31 cellular contexts compared by ENCODE assay signal in the genomic region with DNA sequence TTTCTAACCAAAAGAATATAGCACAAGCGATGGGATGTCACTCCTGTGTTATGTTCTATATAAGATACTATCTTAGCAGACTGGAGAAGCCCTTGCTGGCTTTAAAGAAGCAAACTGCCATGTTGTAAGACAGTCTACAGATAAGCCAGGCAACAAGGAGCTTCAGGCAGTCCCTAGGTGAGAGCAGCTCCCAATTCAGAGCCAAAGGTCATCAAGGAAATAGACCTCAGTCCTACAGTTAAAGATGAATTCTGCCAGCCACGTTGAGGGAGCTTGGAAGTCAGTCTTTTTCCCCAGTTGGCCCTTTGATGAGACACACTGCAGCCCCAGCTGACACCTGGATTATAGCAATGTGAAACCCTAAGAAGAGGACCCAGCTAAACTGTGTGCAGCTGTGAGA.
"Had no signal": no experiment of that assay in that cellular context is flagged by ENCODE, and none has a peak within 500 bp of the region (broad histone marks: within the 10 kb centered on the region; RNA-seq: fewer than 3 reads in every experiment).

No MANE protein-coding gene starts in this region.

- H3K4me3 ChIP-seq: neural progenitor cell, ovary, psoas muscle, right lobe of liver, sigmoid colon, smooth muscle cell, spleen, stomach, thoracic aorta, thyroid gland, tibial nerve, upper lobe of left lung, vagina had no signal

- H3K27me3 ChIP-seq: neural progenitor cell, ovary, right lobe of liver, sigmoid colon, spleen, stomach, thyroid gland, tibial nerve, upper lobe of left lung, vagina had no signal

- H3K27me3 Mint-ChIP-seq: naive thymus-derived CD4-positive, alpha-beta T cell; stimulated activated naive B cell treated with anti-CD40 and anti-IgM and Interleukin-4, amounts not matched to agents 10 μg/mL and 1 μg/mL and 100 μg/mL, for 72 hours; stimulated activated naive CD8-positive, alpha-beta T cell treated with anti-CD3 and anti-CD28 coated beads, Interleukin-15, Interleukin-2, amounts not matched to agents 100 ng/mL and 50 ng/mL, for 24 hours had no signal

- H3K27ac Mint-ChIP-seq: natural killer cell; nephron; neural progenitor cell; progenitor cell of endocrine pancreas; stimulated activated effector memory CD8-positive, alpha-beta T cell treated with anti-CD3 and anti-CD28 coated beads, Interleukin-12 subunit alpha, Interleukin-12 subunit beta, amount 100 ng/mL, for 72 hours; stimulated activated naive B cell treated with anti-CD40 and anti-IgM and Interleukin-4, amounts not matched to agents 10 μg/mL and 1 μg/mL and 100 μg/mL, for 72 hours; stimulated activated naive CD8-positive, alpha-beta T cell treated with anti-CD3 and anti-CD28 coated beads, Interleukin-15, Interleukin-2, amounts not matched to agents 100 ng/mL and 50 ng/mL, for 24 hours had no signal

- H3K9me3 Mint-ChIP-seq: natural killer cell; nephron; stimulated activated effector memory CD8-positive, alpha-beta T cell treated with anti-CD3 and anti-CD28 coated beads, Interleukin-12 subunit alpha, Interleukin-12 subunit beta, amount 100 ng/mL, for 72 hours; stimulated activated naive B cell treated with anti-CD40 and anti-IgM and Interleukin-4, amounts not matched to agents 10 μg/mL and 1 μg/mL and 100 μg/mL, for 72 hours; stimulated activated naive CD8-positive, alpha-beta T cell treated with anti-CD3 and anti-CD28 coated beads, Interleukin-15, Interleukin-2, amounts not matched to agents 100 ng/mL and 50 ng/mL, for 24 hours had no signal

- FAIRE-seq: urothelium cell line had no signal

- H3K4me1 ChIP-seq: neural progenitor cell, parathyroid adenoma, psoas muscle, right lobe of liver, sigmoid colon, spleen, tibial nerve, vagina had no signal

- H3K4me1 Mint-ChIP-seq: natural killer cell, nephron, neural progenitor cell had no signal

- H3K9me3 ChIP-seq: ovary, psoas muscle, right lobe of liver, sigmoid colon, spleen, stomach, thoracic aorta, thyroid gland, tibial nerve, upper lobe of left lung, vagina had no signal

- H3K4me3 Mint-ChIP-seq: naive thymus-derived CD4-positive, alpha-beta T cell; natural killer cell; nephron; neural progenitor cell; stimulated activated effector memory CD8-positive, alpha-beta T cell treated with anti-CD3 and anti-CD28 coated beads, Interleukin-12 subunit alpha, Interleukin-12 subunit beta, amount 100 ng/mL, for 72 hours; stimulated activated naive B cell treated with anti-CD40 and anti-IgM and Interleukin-4, amounts not matched to agents 10 μg/mL and 1 μg/mL and 100 μg/mL, for 72 hours; stimulated activated naive CD8-positive, alpha-beta T cell treated with anti-CD3 and anti-CD28 coated beads, Interleukin-15, Interleukin-2, amounts not matched to agents 100 ng/mL and 50 ng/mL, for 24 hours had no signal

- H3K27ac ChIP-seq: neural progenitor cell, ovary, parathyroid adenoma, psoas muscle, right lobe of liver, sigmoid colon, spleen, stomach, thoracic aorta, thyroid gland, tibial nerve, upper lobe of left lung, vagina had no signal

- H3K36me3 Mint-ChIP-seq: naive thymus-derived CD4-positive, alpha-beta T cell; natural killer cell; neural progenitor cell; stimulated activated effector memory CD8-positive, alpha-beta T cell treated with anti-CD3 and anti-CD28 coated beads, Interleukin-12 subunit alpha, Interleukin-12 subunit beta, amount 100 ng/mL, for 72 hours; stimulated activated naive B cell treated with anti-CD40 and anti-IgM and Interleukin-4, amounts not matched to agents 10 μg/mL and 1 μg/mL and 100 μg/mL, for 72 hours had no signal

- H3K36me3 ChIP-seq: neural progenitor cell, ovary, right lobe of liver, sigmoid colon, spleen, stomach, thoracic aorta, thyroid gland, tibial nerve, upper lobe of left lung, vagina had no signal

- DNase-seq: naive thymus-derived CD4-positive, alpha-beta T cell; natural killer cell; occipital lobe; ovary; posterior cingulate gyrus; psoas muscle; right cardiac atrium; right lobe of liver; sigmoid colon; spleen; stimulated activated CD4-positive, alpha-beta T cell treated with anti-CD3 and anti-CD28 coated beads, Interleukin-12 subunit alpha, Interleukin-12 subunit beta, amount 100 ng/mL, for 4 hours; stimulated activated CD4-positive, alpha-beta T cell treated with anti-CD3 and anti-CD28 coated beads, Interleukin-2, amount 100 ng/mL, for 24 hours; stimulated activated CD4-positive, alpha-beta T cell treated with anti-CD3 and anti-CD28 coated beads, Interleukin-2, amount 100 ng/mL, for 48 hours; stimulated activated CD4-positive, alpha-beta T cell treated with anti-CD3 and anti-CD28 coated beads, Interleukin-4, amount 100 ng/mL, for 24 hours; stimulated activated naive B cell treated with anti-CD40 and anti-IgM and Interleukin-4, amounts not matched to agents 10 μg/mL and 1 μg/mL and 100 μg/mL, for 72 hours; stimulated activated naive CD4-positive, alpha-beta T cell treated with Interleukin-2 at 50 U/mL for 16 hours; stomach; thyroid gland; trophoblast cell; upper lobe of left lung had no signal
